ENCODE assay signal across 11 cellular contexts in genomic region chr21:44819283-44820243, GRCh38. TPM values are rescaled to one million over a fixed set of nuclear protein-coding genes. Genes with fewer than 3 reads are reported as not detected.
DNase-seq lines count a peak whose midpoint lies in the region; ATAC-seq and TF ChIP-seq lines count a peak whose summit lies in the region.
"Had no signal": no experiment of that assay in that cellular context is flagged by ENCODE, and none has a peak within 500 bp of the region (broad histone marks: within the 10 kb centered on the region; RNA-seq: fewer than 3 reads in every experiment).

No MANE protein-coding gene starts in this region.

- peaks cover 14% of the 10 kb centered on the region for H3K36me3 Mint-ChIP-seq in MCF 10A (ENCODE audit: insufficient read depth, unreplicated experiment)
- H3K36me3 Mint-ChIP-seq in activated CD8-positive, alpha-beta T cell treated with anti-CD3 and anti-CD28 coated beads for 36 hours (ENCODE audit: low read depth) = peaks cover 3% of the 10 kb centered on the region

- H3K4me3 Mint-ChIP-seq in MCF 10A (ENCODE audit: unreplicated experiment) = peak overlapping the region; percentile 49
- H3K4me3 Mint-ChIP-seq in activated CD8-positive, alpha-beta T cell treated with anti-CD3 and anti-CD28 coated beads for 36 hours = peak overlapping the region; percentile 65
- H3K4me3 Mint-ChIP-seq in stimulated activated naive CD8-positive, alpha-beta T cell treated with anti-CD3 and anti-CD28 coated beads, Interleukin-15, amount 100 ng/mL, for 72 hours = peak overlapping the region; percentile 31 to 51

- no peak overlapping the region for H2AFZ ChIP-seq in mammary epithelial cell (ENCODE audit: low read depth, low read length)

- no peak overlapping the region for H3K27ac Mint-ChIP-seq in MCF 10A (ENCODE audit: low read depth, unreplicated experiment)
- no peak overlapping the region for H3K27ac Mint-ChIP-seq in activated CD8-positive, alpha-beta T cell treated with anti-CD3 and anti-CD28 coated beads for 36 hours
- peak overlapping the region in 1 of 2 donors; percentile 42 for H3K27ac Mint-ChIP-seq in stimulated activated naive CD8-positive, alpha-beta T cell treated with anti-CD3 and anti-CD28 coated beads, Interleukin-15, amount 100 ng/mL, for 72 hours

- peaks cover 29% of the 10 kb centered on the region for H3K79me2 ChIP-seq in mammary epithelial cell (ENCODE audit: insufficient read depth, low read length)

- BruUV-seq in MCF 10A (replicated peaks; lab: Mats Ljungman, UMichigan) = no TSS peak
- no TSS peak for BruUV-seq in mammary epithelial cell (replicated peaks; lab: Mats Ljungman, UMichigan)

- peaks cover 5% of the 10 kb centered on the region for H3K4me1 Mint-ChIP-seq in MCF 10A (ENCODE audit: insufficient read depth, unreplicated experiment)
- peaks cover 16% of the 10 kb centered on the region for H3K4me1 Mint-ChIP-seq in activated CD8-positive, alpha-beta T cell treated with anti-CD3 and anti-CD28 coated beads for 36 hours (ENCODE audit: low read depth)
- H3K4me1 Mint-ChIP-seq in stimulated activated naive CD8-positive, alpha-beta T cell treated with anti-CD3 and anti-CD28 coated beads, Interleukin-15, amount 100 ng/mL, for 72 hours = peaks cover 21% of the 10 kb centered on the region

- H3K9me3 Mint-ChIP-seq in MCF 10A (ENCODE audit: unreplicated experiment) = peaks cover 28% of the 10 kb centered on the region
- H3K9me3 Mint-ChIP-seq in activated CD8-positive, alpha-beta T cell treated with anti-CD3 and anti-CD28 coated beads for 36 hours = peaks cover 19% of the 10 kb centered on the region
- H3K9me3 Mint-ChIP-seq in stimulated activated naive CD8-positive, alpha-beta T cell treated with anti-CD3 and anti-CD28 coated beads, Interleukin-15, amount 100 ng/mL, for 72 hours = peaks cover 10 to 37% of the 10 kb centered on the region in 2 donors

- ATAC-seq in activated CD8-positive, alpha-beta T cell treated with anti-CD3 and anti-CD28 coated beads for 36 hours = no peak
- ATAC-seq in stimulated activated naive CD8-positive, alpha-beta T cell treated with anti-CD3 and anti-CD28 coated beads, Interleukin-15, amount 100 ng/mL, for 72 hours = no peak

- dilution Hi-C loops in mammary epithelial cell (cut with HindIII; ENCODE audit: low sequenced_read_pairs) = no loop called here

- WGBS in mammary epithelial cell (ENCODE audit: low coverage, missing lambda C conversion rate) = 97% methylated on average over 32 of the region's 33 CpGs

- in situ Hi-C loops in mammary epithelial cell (cut with MboI; ENCODE audit: low sequenced_read_pairs in 2 of 2) = no loop called here

- H3K27me3 Mint-ChIP-seq in MCF 10A (ENCODE audit: insufficient read depth, unreplicated experiment) = no peaks in the 10 kb centered on the region
- no peaks in the 10 kb centered on the region for H3K27me3 Mint-ChIP-seq in activated CD8-positive, alpha-beta T cell treated with anti-CD3 and anti-CD28 coated beads for 36 hours
- H3K27me3 Mint-ChIP-seq in stimulated activated naive CD8-positive, alpha-beta T cell treated with anti-CD3 and anti-CD28 coated beads, Interleukin-15, amount 100 ng/mL, for 72 hours = peaks cover 11% of the 10 kb centered on the region

- TF ChIP-seq CTCF in MCF 10A (IDR thresholded peaks at IDR 0.05; ENCODE audit: unreplicated experiment) (no peak), mammary epithelial cell (conservative IDR thresholded peaks at IDR 0.05 in 1 of 2, IDR thresholded peaks at IDR 0.05 in 1 of 2; ENCODE audit: extremely low read depth in 1 of 2, insufficient read depth in 1 of 2, low read depth in 1 of 2, low read length in 2 of 2) (no peak), tibial artery (IDR thresholded peaks at IDR 0.05) (no peak)
- no peak for TF ChIP-seq CTCF in activated CD8-positive, alpha-beta T cell treated with anti-CD3 and anti-CD28 coated beads for 36 hours (IDR thresholded peaks at IDR 0.05)

- H3K27ac ChIP-seq in mammary epithelial cell (ENCODE audit: insufficient read depth, low read depth, low read length) (no peak overlapping the region), substantia nigra (ENCODE audit: low read depth, low read length, poor library complexity, severe bottlenecking) (no peak overlapping the region), tibial artery (no peak overlapping the region)

- no peak overlapping the region for H3K4me3 ChIP-seq in mammary epithelial cell (replicated peaks in 1 of 3; ENCODE audit: insufficient read depth in 1 of 3, low read depth in 2 of 3, low read length in 3 of 3)
- no peak overlapping the region for H3K4me3 ChIP-seq in tibial artery

- no peaks in the 10 kb centered on the region for H3K27me3 ChIP-seq in mammary epithelial cell (ENCODE audit: insufficient read depth, low read length)
- H3K27me3 ChIP-seq in tibial artery = no peaks in the 10 kb centered on the region

- no peak overlapping the region for H3K4me2 ChIP-seq in mammary epithelial cell (ENCODE audit: insufficient read depth, low read depth, low read length)

- no peaks in the 10 kb centered on the region for H4K20me1 ChIP-seq in mammary epithelial cell (ENCODE audit: insufficient read depth, low read length)

- H3K9ac ChIP-seq in mammary epithelial cell (ENCODE audit: insufficient read depth, low read length) = no peak overlapping the region

- POLR2A ChIA-PET in MCF 10A (lab: Yijun Ruan, JAX) = interaction anchor here (1.5 kb wide), 1 partner anchor 9 kb away, joined by 4 read pairs; no protein-coding TSS in a partner anchor
- POLR2A ChIA-PET in activated CD8-positive, alpha-beta T cell treated with anti-CD3 and anti-CD28 coated beads for 36 hours (lab: Charles Lee) = interaction anchor here (1.2 to 2.2 kb wide), 3 partner anchors 10 to 47 kb away, joined by 3 to 6 read pairs (median 4); partner anchors contain the start of gene UBE2G2

- CTCF ChIA-PET in MCF 10A (lab: Yijun Ruan, JAX) (no interaction called here), mammary epithelial cell (lab: Charles Lee; ENCODE audit: low non-redundant PET) (no interaction called here)
- CTCF ChIA-PET in activated CD8-positive, alpha-beta T cell treated with anti-CD3 and anti-CD28 coated beads for 36 hours (lab: Charles Lee) = interaction anchor here (1.5 to 3.4 kb wide), 3 partner anchors 10 to 26 kb away, joined by 4 to 8 read pairs (median 4); no protein-coding TSS in a partner anchor

- DNase-seq in MCF 10A (ENCODE audit: unreplicated experiment) = no peak
- DNase-seq in mammary epithelial cell = no peak
- no peak for DNase-seq in activated CD8-positive, alpha-beta T cell treated with anti-CD3 and anti-CD28 coated beads for 36 hours
- DNase-seq in islet precursor cell = peak; percentile 35
- no peak for DNase-seq in stimulated activated naive CD8-positive, alpha-beta T cell treated with anti-CD3 and anti-CD28 coated beads, Interleukin-15, amount 100 ng/mL, for 72 hours
- DNase-seq in substantia nigra (lab: John Stamatoyannopoulos, UW) = no peak
- no peak for DNase-seq in SK-N-DZ (ENCODE audit: low spot score)
- DNase-seq in tibial artery = no peak
- DNase-seq: NCI-H1105, NCI-H345 had no signal

- H3K4me1 ChIP-seq in mammary epithelial cell (ENCODE audit: insufficient read depth, low read length) (peaks cover 5% of the 10 kb centered on the region), tibial artery (peaks cover 0 to 20% (median 20%) of the 10 kb centered on the region in 4 donors)

- peaks cover 23% of the 10 kb centered on the region for H3K9me3 ChIP-seq in mammary epithelial cell (replicated peaks; ENCODE audit: insufficient read depth, low read length)
- H3K9me3 ChIP-seq in tibial artery = peaks cover 0 to 22% (median 20%) of the 10 kb centered on the region in 3 donors
- H3K9me3 ChIP-seq: prostate gland had no signal

- intact Hi-C loops in MCF 10A (cut with micrococcal nuclease) = loop anchor here (5.0 kb wide), 2 partner anchors 53 to 108 kb away; partner anchors contain the start of gene PTTG1IP
- intact Hi-C loops in mammary epithelial cell (cut with micrococcal nuclease) = loop anchor here (5.0 kb wide), 1 partner anchor 53 kb away; the partner anchor contains the start of gene PTTG1IP
- intact Hi-C loops in activated CD8-positive, alpha-beta T cell treated with anti-CD3 and anti-CD28 coated beads for 36 hours (cut with micrococcal nuclease) = no loop called here
- intact Hi-C loops in tibial artery (cut with DNase I; ENCODE audit: low total_unique reads) = loop anchor here (5.0 to 10.0 kb wide), 2 partner anchors 53 to 105 kb away; partner anchors contain the start of genes ITGB2 and PTTG1IP

- H3K36me3 ChIP-seq in mammary epithelial cell (ENCODE audit: insufficient read depth, low read length) (no peaks in the 10 kb centered on the region), tibial artery (no peaks in the 10 kb centered on the region)
- H3K36me3 ChIP-seq: prostate gland had no signal

RNA-seq across cellular contexts. Expression of gene SUMO3, which starts 1.7 kb away (rescaled TPM):
- total RNA-seq in MCF 10A (2022) (59.5 and 62.3 TPM in 2 replicates), mammary epithelial cell (10 to 100 TPM; 58.1 to 58.8 TPM)
- 89.6 TPM for polyA plus RNA-seq in mammary epithelial cell
- 52.9 TPM for polyA minus RNA-seq in mammary epithelial cell
- 10 to 100 TPM; 69.8 to 72.9 TPM for total RNA-seq in activated CD8-positive, alpha-beta T cell treated with anti-CD3 and anti-CD28 coated beads for 36 hours
- polyA plus RNA-seq in SK-N-DZ (2014; cell fraction: cytosol; rRNA removed) = 59.1 and 62.5 TPM in 2 replicates
- polyA plus RNA-seq in SK-N-DZ (2014; cell fraction: nucleus; rRNA removed) = 17.8 and 27.2 TPM in 2 replicates

RNA-seq across cellular contexts. Expression of gene UBE2G2, which starts 17.9 kb away (rescaled TPM):
- 122 and 147 TPM in 2 replicates for total RNA-seq in MCF 10A (2022)
- total RNA-seq in mammary epithelial cell = 10 to 100 TPM; 85.7 to 93.1 TPM
- polyA plus RNA-seq in mammary epithelial cell = 82.0 TPM
- polyA minus RNA-seq in mammary epithelial cell = 82.4 TPM
- 100 to 1,000 TPM; 113 to 115 TPM for total RNA-seq in activated CD8-positive, alpha-beta T cell treated with anti-CD3 and anti-CD28 coated beads for 36 hours
- polyA plus RNA-seq in SK-N-DZ (2014; cell fraction: cytosol; rRNA removed) = 67.0 and 82.2 TPM in 2 replicates
- 61.5 and 95.7 TPM in 2 replicates for polyA plus RNA-seq in SK-N-DZ (2014; cell fraction: nucleus; rRNA removed)

RNA-seq across cellular contexts. Expression of gene PTTG1IP, which starts 53.9 kb away (rescaled TPM):
- total RNA-seq in MCF 10A (2022) (326 and 338 TPM in 2 replicates), mammary epithelial cell (100 to 1,000 TPM; 131 to 269 TPM)
- 146 TPM for polyA plus RNA-seq in mammary epithelial cell
- polyA minus RNA-seq in mammary epithelial cell = 174 TPM
- 10 to 100 TPM; 60.7 to 61.8 TPM for total RNA-seq in activated CD8-positive, alpha-beta T cell treated with anti-CD3 and anti-CD28 coated beads for 36 hours
- polyA plus RNA-seq in SK-N-DZ (2014; cell fraction: cytosol; rRNA removed) = 183 and 199 TPM in 2 replicates
- 130 and 133 TPM in 2 replicates for polyA plus RNA-seq in SK-N-DZ (2014; cell fraction: nucleus; rRNA removed)
